In the genomic region with DNA sequence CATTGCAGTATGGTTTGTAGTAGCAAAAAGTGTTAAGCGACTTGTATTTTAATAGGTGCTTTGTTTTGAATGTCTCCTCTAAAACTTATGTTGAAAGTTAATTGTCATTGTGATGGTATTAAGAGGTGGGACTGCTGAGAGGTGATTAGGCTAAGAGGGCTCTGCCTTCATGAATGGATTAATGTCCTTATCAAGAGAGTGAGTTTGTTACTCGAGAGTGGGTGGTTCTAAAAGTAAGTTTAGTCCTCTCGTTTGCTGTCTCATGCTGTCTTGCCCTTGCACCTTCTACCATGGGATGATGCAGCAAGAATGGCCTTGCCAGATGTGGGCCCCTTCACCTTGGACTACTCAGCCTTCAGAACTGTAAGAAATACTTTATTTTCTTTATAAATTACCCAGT, we compare ENCODE assay signal across 10 cellular contexts.
"Had no signal": no experiment of that assay in that cellular context is flagged by ENCODE, and none has a peak within 500 bp of the region (broad histone marks: within the 10 kb centered on the region; RNA-seq: fewer than 3 reads in every experiment).

No MANE protein-coding gene starts in this region.

- DNase-seq: activated CD4-positive, CD25-positive, alpha-beta regulatory T cell treated with anti-CD3 and anti-CD28 coated beads, Interleukin-2, amount 50 U/mL, for 72 hours; activated naive CD8-positive, alpha-beta T cell treated with anti-CD3 and anti-CD28 coated beads, Interleukin-2, amount 10 ng/mL, durations not matched to agents 7 days and 5 days; aorta; dorsolateral prefrontal cortex; kidney; left ventricle myocardium inferior; right lobe of liver; stimulated activated naive CD8-positive, alpha-beta T cell treated with anti-CD3 and anti-CD28 coated beads, Interleukin-15, Interleukin-2, amounts not matched to agents 100 U/mL and 50 U/mL, for 24 hours; upper lobe of left lung had no signal

- H3K27ac ChIP-seq: left ventricle myocardium inferior, right lobe of liver, upper lobe of left lung had no signal

- H3K36me3 ChIP-seq: left ventricle myocardium inferior, right lobe of liver, upper lobe of left lung had no signal

- H3K27me3 ChIP-seq: dorsolateral prefrontal cortex, right lobe of liver, upper lobe of left lung had no signal

- H3K4me3 ChIP-seq: dorsolateral prefrontal cortex, left ventricle myocardium inferior, right lobe of liver, smooth muscle cell, upper lobe of left lung had no signal

- H3K9me3 ChIP-seq: left ventricle myocardium inferior, right lobe of liver, upper lobe of left lung had no signal
